ENCODE assay signal across 15 cellular contexts in the genomic region with DNA sequence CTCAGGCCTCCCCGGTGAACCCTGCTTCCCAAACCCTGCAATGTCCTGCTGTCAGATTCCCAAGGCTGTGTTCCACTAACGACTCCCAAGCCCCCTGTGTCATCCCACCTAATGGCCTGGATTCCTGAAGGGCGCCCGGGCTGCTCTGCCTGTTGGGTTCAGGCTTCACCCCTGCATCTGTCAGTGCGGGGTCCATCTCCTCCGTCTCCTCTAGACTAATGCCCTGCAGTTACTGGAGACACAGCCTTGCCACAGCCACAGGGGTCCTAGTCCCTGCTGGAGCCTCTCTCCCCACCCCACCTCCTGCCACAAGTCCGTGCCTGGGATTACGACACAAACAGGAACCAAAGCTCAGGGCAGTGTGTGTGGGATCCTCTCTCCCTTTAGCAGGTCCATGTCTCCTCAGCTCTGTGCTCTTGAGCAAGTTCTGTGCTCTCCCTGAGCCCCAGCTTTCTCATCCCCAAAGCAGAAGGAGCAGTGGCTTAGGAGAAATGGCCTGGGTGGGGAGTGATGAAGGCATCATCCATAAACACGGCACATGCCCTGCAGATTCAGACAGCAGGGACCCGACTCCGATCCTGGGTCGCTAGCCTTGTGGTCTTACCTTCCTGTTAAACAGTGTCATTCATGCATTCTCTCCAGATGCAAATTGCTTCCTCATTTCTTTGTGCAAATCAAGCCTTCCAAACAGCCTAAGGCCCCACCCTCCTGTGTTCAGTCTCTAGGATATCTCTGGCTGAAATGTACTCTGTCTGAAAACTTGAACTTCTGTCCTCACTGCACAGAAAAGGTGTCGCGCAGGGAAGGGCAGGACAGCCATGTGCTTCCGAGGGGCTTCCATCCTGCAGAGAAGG. TPM values are rescaled to one million over a fixed set of nuclear protein-coding genes. Genes with fewer than 3 reads are reported as not detected.
DNase-seq lines count a peak whose midpoint lies in the region; ATAC-seq, FAIRE-seq and TF ChIP-seq lines count a peak whose summit lies in the region.
"Had no signal": no experiment of that assay in that cellular context is flagged by ENCODE, and none has a peak within 500 bp of the region (broad histone marks: within the 10 kb centered on the region; RNA-seq: fewer than 3 reads in every experiment).

No MANE protein-coding gene starts in this region.

- POLR2A ChIA-PET in A549 (lab: Yijun Ruan, JAX) = no interaction called here

- H3K27ac ChIP-seq in A549 (no peak overlapping the region), kidney (ENCODE audit: low read depth in 2 of 2, low read length in 2 of 2) (no peak overlapping the region)
- H3K27ac ChIP-seq: foreskin keratinocyte, neutrophil had no signal

- H3K4me1 ChIP-seq in A549 (no peaks in the 10 kb centered on the region), kidney (ENCODE audit: control insufficient read depth in 1 of 2, insufficient read depth in 1 of 2, low read depth in 1 of 2, low read length in 2 of 2) (no peaks in the 10 kb centered on the region)
- H3K4me1 ChIP-seq: foreskin keratinocyte had no signal

- H3K36me3 ChIP-seq in GM06990 (ENCODE audit: control insufficient read depth, insufficient read depth, low read length) (no peaks in the 10 kb centered on the region), kidney (ENCODE audit: control insufficient read depth in 1 of 2, insufficient read depth in 2 of 2, low read length in 2 of 2) (no peaks in the 10 kb centered on the region)
- H3K36me3 ChIP-seq: neutrophil had no signal

- H3K27ac Mint-ChIP-seq in activated T-helper 17 cell treated with anti-CD3 and anti-CD28 coated beads, Interleukin-2, amount 50 U/mL, for 72 hours = no peak overlapping the region

- no peak for TF ChIP-seq CTCF in A549 (IDR thresholded peaks at IDR 0.05)
- no peak for TF ChIP-seq CTCF in GM06990 (IDR thresholded peaks at IDR 0.05; ENCODE audit: insufficient read depth, low read length, poor library complexity, severe bottlenecking)
- no peak for TF ChIP-seq CTCF in kidney (IDR thresholded peaks at IDR 0.05; ENCODE audit: borderline replicate concordance, extremely low read depth, insufficient read depth)

- no peak for TF ChIP-seq POLR2A in A549 (IDR thresholded peaks at IDR 0.05; ENCODE audit: low read length)

- H3K4me2 ChIP-seq in A549 = no peak overlapping the region

- no peak for TF ChIP-seq RAD21 in A549 (conservative IDR thresholded peaks at IDR 0.05 in 1 of 2, IDR thresholded peaks at IDR 0.05 in 1 of 2)

- H3K27me3 ChIP-seq in GM06990 (replicated peaks; ENCODE audit: control insufficient read depth, insufficient read depth, low read length) = peaks cover 1% of the 10 kb centered on the region; the same call in 1 of the 2 replicates
- H3K27me3 ChIP-seq: neutrophil had no signal

- H3K36me3 Mint-ChIP-seq in activated T-helper 17 cell treated with anti-CD3 and anti-CD28 coated beads, Interleukin-2, amount 50 U/mL, for 72 hours (ENCODE audit: low read depth) = no peaks in the 10 kb centered on the region

- H3K4me3 ChIP-seq in A549 = no peak overlapping the region
- no peak overlapping the region for H3K4me3 ChIP-seq in GM06990 (replicated peaks; ENCODE audit: low read depth, low read length)
- no peak overlapping the region for H3K4me3 ChIP-seq in kidney (ENCODE audit: low read length in 2 of 2)

- TF ChIP-seq EP300 in A549 (IDR thresholded peaks at IDR 0.05) = no peak

- no peak overlapping the region for H3K9ac ChIP-seq in kidney (ENCODE audit: low read length in 2 of 2)

- no peaks in the 10 kb centered on the region for H3K9me3 ChIP-seq in A549
- H3K9me3 ChIP-seq in kidney (ENCODE audit: control insufficient read depth in 1 of 2, low read length in 2 of 2) = no peaks in the 10 kb centered on the region
- H3K9me3 ChIP-seq: neutrophil had no signal

- FAIRE-seq in A549 (lab: Jason Lieb, UNC) (no peak), kidney (lab: Jason Lieb, UNC) (no peak)

- H3K4me3 Mint-ChIP-seq in activated T-helper 17 cell treated with anti-CD3 and anti-CD28 coated beads, Interleukin-2, amount 50 U/mL, for 72 hours = no peak overlapping the region
- H3K4me3 Mint-ChIP-seq: H9 had no signal

- DNase-seq in A549 (ENCODE audit: low read depth in 1 of 2, low spot score in 1 of 2) (no peak), GM06990 (ENCODE audit: extremely low read depth, insufficient read length) (peak; percentile 22), OCI-M1 (lab: John Stamatoyannopoulos, UW) (peak; percentile 60), kidney (peak; percentile 49), anterior cingulate cortex (lab: John Stamatoyannopoulos, UW) (no peak)
- DNase-seq: amniotic stem cell, NCI-H510A had no signal

- WGBS in A549 (ENCODE audit: missing lambda C conversion rate) = 61% methylated on average over 12 of the region's 15 CpGs

- H3K4me1 Mint-ChIP-seq in activated T-helper 17 cell treated with anti-CD3 and anti-CD28 coated beads, Interleukin-2, amount 50 U/mL, for 72 hours = no peaks in the 10 kb centered on the region

- intact Hi-C loops in kidney (cut with DNase I) = no loop called here

- H3K9me3 Mint-ChIP-seq in activated T-helper 17 cell treated with anti-CD3 and anti-CD28 coated beads, Interleukin-2, amount 50 U/mL, for 72 hours = no peaks in the 10 kb centered on the region
- H3K9me3 Mint-ChIP-seq: H9 had no signal

- peaks cover 22% of the 10 kb centered on the region for H3K27me3 Mint-ChIP-seq in activated T-helper 17 cell treated with anti-CD3 and anti-CD28 coated beads, Interleukin-2, amount 50 U/mL, for 72 hours

- ATAC-seq in A549 = peak; percentile 28 to 55; a peak in 4 of 6 replicates
- ATAC-seq in GM19455 (IDR thresholded peaks at IDR 0.05; ENCODE audit: unreplicated experiment) = no peak
- no peak for ATAC-seq in GM18868 (IDR thresholded peaks at IDR 0.05; ENCODE audit: unreplicated experiment)
- ATAC-seq in activated T-helper 17 cell treated with anti-CD3 and anti-CD28 coated beads, Interleukin-2, amount 50 U/mL, for 72 hours (replicated peaks) = no peak

- CTCF ChIA-PET in A549 (lab: Yijun Ruan, JAX) = interaction anchor here (0.7 to 4.1 kb wide), 20 partner anchors 9 to 315 kb away, joined by 3 to 24 read pairs (median 4); partner anchors contain the start of genes GDF2 and RBP3

TF ChIP-seq in A549, 52 proteins besides CTCF, POLR2A, EP300 and RAD21 (continues in another document):
- TF ChIP-seq CHD4 (IDR thresholded peaks at IDR 0.05; ENCODE audit: borderline replicate concordance) = no peak
- no peak for TF ChIP-seq MAFK (IDR thresholded peaks at IDR 0.05; ENCODE audit: partially characterized antibody)
- TF ChIP-seq BHLHE40 (IDR thresholded peaks at IDR 0.05; ENCODE audit: low read depth, low read length) = no peak
- TF ChIP-seq KDM1A (IDR thresholded peaks at IDR 0.05; ENCODE audit: low read depth) = no peak
- TF ChIP-seq ESRRA (IDR thresholded peaks at IDR 0.05; ENCODE audit: borderline replicate concordance, low read length) = no peak
- no peak for TF ChIP-seq MYC (IDR thresholded peaks at IDR 0.05; ENCODE audit: borderline replicate concordance, low read length)
- no peak for TF ChIP-seq ZNF302 (CRISPR knock-in tag; IDR thresholded peaks at IDR 0.05)
- TF ChIP-seq, protein P1, sequence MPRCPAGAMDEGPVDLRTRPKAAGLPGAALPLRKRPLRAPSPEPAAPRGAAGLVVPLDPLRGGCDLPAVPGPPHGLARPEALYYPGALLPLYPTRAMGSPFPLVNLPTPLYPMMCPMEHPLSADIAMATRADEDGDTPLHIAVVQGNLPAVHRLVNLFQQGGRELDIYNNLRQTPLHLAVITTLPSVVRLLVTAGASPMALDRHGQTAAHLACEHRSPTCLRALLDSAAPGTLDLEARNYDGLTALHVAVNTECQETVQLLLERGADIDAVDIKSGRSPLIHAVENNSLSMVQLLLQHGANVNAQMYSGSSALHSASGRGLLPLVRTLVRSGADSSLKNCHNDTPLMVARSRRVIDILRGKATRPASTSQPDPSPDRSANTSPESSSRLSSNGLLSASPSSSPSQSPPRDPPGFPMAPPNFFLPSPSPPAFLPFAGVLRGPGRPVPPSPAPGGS (IDR thresholded peaks at IDR 0.05) = no peak

RNA-seq across cellular contexts. Expression of gene RBP3, which starts 8.2 kb away (rescaled TPM):
- polyA plus RNA-seq in A549 (2011; rRNA removed) (not detected in 2 replicates), A549 (2017; fragmentation: RNase III; extraction: RNeasy Plus Mini Kit Qiagen cat#74134 plus additional on column Dnase treatment) (not detected in 3 replicates), kidney (ENCODE audit: insufficient read depth, low read depth, low replicate concordance) (not detected)
- not detected in 2 replicates for polyA plus RNA-seq in A549 (2012; cell fraction: cytosol; rRNA removed)
- polyA plus RNA-seq in A549 (2012; cell fraction: nucleus; rRNA removed) = not detected in 2 replicates
- not detected in 2 replicates for polyA minus RNA-seq in A549 (2011; rRNA and poly(A)+ RNA removed)
- not detected for total RNA-seq in kidney
- not detected for total RNA-seq in activated T-helper 17 cell treated with anti-CD3 and anti-CD28 coated beads, Interleukin-2, amount 50 U/mL, for 72 hours
- total RNA-seq: foreskin keratinocyte, H9, RPMI7951, sciatic nerve had no signal
- polyA plus RNA-seq: foreskin keratinocyte had no signal

RNA-seq across cellular contexts. Expression of gene GDF2, which starts 17.7 kb away (rescaled TPM):
- not detected in 2 replicates for polyA plus RNA-seq in A549 (2011; rRNA removed)
- not detected in 2 replicates for polyA plus RNA-seq in A549 (2012; cell fraction: cytosol; rRNA removed)
- not detected in 2 replicates for polyA plus RNA-seq in A549 (2012; cell fraction: nucleus; rRNA removed)
- not detected in 3 replicates for polyA plus RNA-seq in A549 (2017; fragmentation: RNase III; extraction: RNeasy Plus Mini Kit Qiagen cat#74134 plus additional on column Dnase treatment)
- polyA minus RNA-seq in A549 (2011; rRNA and poly(A)+ RNA removed) = not detected in 2 replicates
- not detected for total RNA-seq in kidney
- not detected for polyA plus RNA-seq in kidney (ENCODE audit: insufficient read depth, low read depth, low replicate concordance)
- not detected for total RNA-seq in activated T-helper 17 cell treated with anti-CD3 and anti-CD28 coated beads, Interleukin-2, amount 50 U/mL, for 72 hours
- total RNA-seq: foreskin keratinocyte, H9, RPMI7951, sciatic nerve had no signal
- polyA plus RNA-seq: foreskin keratinocyte had no signal

RNA-seq across cellular contexts. Expression of gene GDF10, which starts 40.0 kb away (rescaled TPM):
- not detected in 2 replicates for polyA plus RNA-seq in A549 (2011; rRNA removed)
- polyA plus RNA-seq in A549 (2012; cell fraction: cytosol; rRNA removed) = 0.01 TPM in 2 replicates
- 0.06 TPM in 1 of 2 replicates, not detected in the other for polyA plus RNA-seq in A549 (2012; cell fraction: nucleus; rRNA removed)
- polyA plus RNA-seq in A549 (2017; fragmentation: RNase III; extraction: RNeasy Plus Mini Kit Qiagen cat#74134 plus additional on column Dnase treatment) = 0.04 to 0.10 TPM (median 0.09 TPM) in 3 replicates
- not detected in 2 replicates for polyA minus RNA-seq in A549 (2011; rRNA and poly(A)+ RNA removed)
- 1.1 TPM for total RNA-seq in kidney
- not detected for polyA plus RNA-seq in kidney (ENCODE audit: insufficient read depth, low read depth, low replicate concordance)
- under 1 TPM in 1 of 2 donors, not detected in 1; 0.45 TPM for total RNA-seq in activated T-helper 17 cell treated with anti-CD3 and anti-CD28 coated beads, Interleukin-2, amount 50 U/mL, for 72 hours
- total RNA-seq: foreskin keratinocyte, RPMI7951 had no signal
- polyA plus RNA-seq: foreskin keratinocyte had no signal

RNA-seq across cellular contexts. Expression of gene ZNF488, which starts 44.1 kb away (rescaled TPM):
- polyA plus RNA-seq in A549 (2011; rRNA removed) (4.0 and 4.6 TPM in 2 replicates), A549 (2017; fragmentation: RNase III; extraction: RNeasy Plus Mini Kit Qiagen cat#74134 plus additional on column Dnase treatment) (6.8 to 8.3 TPM (median 6.9 TPM) in 3 replicates), kidney (ENCODE audit: insufficient read depth, low read depth, low replicate concordance) (4.0 TPM)
- polyA plus RNA-seq in A549 (2012; cell fraction: cytosol; rRNA removed) = 5.1 and 6.7 TPM in 2 replicates
- 6.5 and 6.7 TPM in 2 replicates for polyA plus RNA-seq in A549 (2012; cell fraction: nucleus; rRNA removed)
- 6.4 and 6.5 TPM in 2 replicates for polyA minus RNA-seq in A549 (2011; rRNA and poly(A)+ RNA removed)
- 0.09 TPM for total RNA-seq in kidney
- under 1 TPM; 0.08 to 0.11 TPM for total RNA-seq in activated T-helper 17 cell treated with anti-CD3 and anti-CD28 coated beads, Interleukin-2, amount 50 U/mL, for 72 hours

Comparison
In these comparisons a context has a peak if more than half of its experiments do, and no peak if none do; other contexts are left out.
1. ATAC-seq: peak in A549 (2 of 2); none in GM19455 (single experiment), GM18868 (single experiment) and activated T-helper 17 cell treated with anti-CD3 and anti-CD28 coated beads, Interleukin-2, amount 50 U/mL, for 72 hours (single experiment).
2. DNase-seq: peak in GM06990 (single experiment), OCI-M1 (single experiment) and kidney (single experiment); none in A549 (0 of 2) and anterior cingulate cortex (0 of 58).